In the genomic region with DNA sequence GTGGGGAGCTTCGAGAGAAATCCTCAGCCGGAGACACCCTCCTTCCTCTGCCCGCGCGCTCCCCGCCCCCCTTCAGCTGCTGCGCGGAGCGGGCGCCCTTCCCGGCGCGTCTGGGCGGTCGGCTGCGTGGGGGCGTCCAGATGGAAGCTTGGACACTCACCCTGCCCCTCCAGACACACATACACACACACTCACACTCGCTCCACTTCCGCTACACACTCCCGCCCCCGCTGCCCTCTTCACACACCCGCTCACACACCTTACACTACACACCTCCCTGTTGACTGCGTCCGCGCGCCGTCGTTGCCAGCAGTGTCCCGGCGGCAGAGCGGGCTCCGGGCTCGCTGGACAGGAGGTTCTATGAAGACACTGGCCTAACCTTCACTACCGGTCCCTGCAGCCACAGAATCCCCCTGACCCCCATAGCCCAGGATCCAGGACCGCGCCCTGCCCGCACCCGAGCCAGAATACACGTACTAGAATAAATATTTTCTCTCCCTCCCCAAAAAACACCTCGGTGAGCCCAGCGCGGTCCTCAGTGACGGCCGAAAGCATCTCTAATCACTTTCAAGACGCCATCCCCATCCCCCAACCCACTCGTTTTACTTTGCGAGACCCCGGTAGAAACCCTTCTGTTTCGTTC, we compare ENCODE assay signal across 8 cellular contexts. TPM values are rescaled to one million over a fixed set of nuclear protein-coding genes. Genes with fewer than 3 reads are reported as not detected.
DNase-seq lines count a peak whose midpoint lies in the region; ATAC-seq and TF ChIP-seq lines count a peak whose summit lies in the region.

No MANE protein-coding gene starts in this region.

- peaks cover 95% of the 10 kb centered on the region for H3K27me3 Mint-ChIP-seq in brain

- DNase-seq in T follicular helper cell (ENCODE audit: low read depth): peak; percentile 46
- DNase-seq in islet precursor cell: peak; percentile 63
- DNase-seq in stimulated activated CD4-positive, alpha-beta T cell treated with anti-CD3 and anti-CD28 coated beads, Interleukin-15, amount 100 ng/mL, for 48 hours (ENCODE audit: low read depth in 2 of 2): peak; percentile 39 to 41
- DNase-seq in SW 1271 (lab: John Stamatoyannopoulos, UW): no peak

- peaks cover 0 to 6% (median 0%) of the 10 kb centered on the region in 5 experiments for H3K9me3 Mint-ChIP-seq in brain

- H3K4me1 Mint-ChIP-seq in brain: peaks cover 35% of the 10 kb centered on the region

- TF ChIP-seq POLR2A in GM18505 (IDR thresholded peaks at IDR 0.05; ENCODE audit: borderline replicate concordance, extremely low read depth, insufficient read depth, insufficient read length): no peak

- H3K36me3 Mint-ChIP-seq in brain: peaks cover 5% of the 10 kb centered on the region

- peak; percentile 16 for ATAC-seq in GM18505 (IDR thresholded peaks at IDR 0.05; ENCODE audit: unreplicated experiment)
- ATAC-seq in HG02981 (IDR thresholded peaks at IDR 0.05; ENCODE audit: unreplicated experiment): peak; percentile 11
- no peak for ATAC-seq in GM18520 (IDR thresholded peaks at IDR 0.05; ENCODE audit: unreplicated experiment)

- TF ChIP-seq CTCF in brain (conservative IDR thresholded peaks at IDR 0.05): no peak

- peak overlapping the region; percentile 94 to 98 (median 96) for H3K4me3 Mint-ChIP-seq in brain

- H3K27ac Mint-ChIP-seq in brain: peak overlapping the region; percentile 20 to 91 (median 83)

RNA-seq across cellular contexts. Expression of a gene that starts 1.1 kb away (rescaled TPM):
- polyA plus RNA-seq in brain (ENCODE audit: insufficient read depth, low read depth, low replicate concordance): 0.54 TPM

RNA-seq across cellular contexts. Expression of a gene that starts 12.7 kb away (rescaled TPM):
- 18.2 TPM for polyA plus RNA-seq in brain (ENCODE audit: insufficient read depth, low read depth, low replicate concordance)

Comparison
In these comparisons a context has a peak if more than half of its experiments do, and no peak if none do; other contexts are left out.
1. DNase-seq: peak in T follicular helper cell (single experiment), islet precursor cell (single experiment) and stimulated activated CD4-positive, alpha-beta T cell treated with anti-CD3 and anti-CD28 coated beads, Interleukin-15, amount 100 ng/mL, for 48 hours (2 of 2); none in SW 1271 (0 of 2).